25 cellular contexts compared by ENCODE assay signal in the genomic region with DNA sequence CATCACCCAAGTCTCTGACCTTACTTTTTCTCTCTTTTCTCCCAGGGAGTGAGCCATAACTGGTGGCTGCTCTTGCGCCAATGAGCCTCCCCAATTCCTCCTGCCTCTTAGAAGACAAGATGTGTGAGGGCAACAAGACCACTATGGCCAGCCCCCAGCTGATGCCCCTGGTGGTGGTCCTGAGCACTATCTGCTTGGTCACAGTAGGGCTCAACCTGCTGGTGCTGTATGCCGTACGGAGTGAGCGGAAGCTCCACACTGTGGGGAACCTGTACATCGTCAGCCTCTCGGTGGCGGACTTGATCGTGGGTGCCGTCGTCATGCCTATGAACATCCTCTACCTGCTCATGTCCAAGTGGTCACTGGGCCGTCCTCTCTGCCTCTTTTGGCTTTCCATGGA. TPM values are rescaled to one million over a fixed set of nuclear protein-coding genes. Genes with fewer than 3 reads are reported as not detected.
DNase-seq lines count a peak whose midpoint lies in the region; FAIRE-seq and TF ChIP-seq lines count a peak whose summit lies in the region.
"Had no signal": no experiment of that assay in that cellular context is flagged by ENCODE, and none has a peak within 500 bp of the region (broad histone marks: within the 10 kb centered on the region; RNA-seq: fewer than 3 reads in every experiment).

No MANE protein-coding gene starts in this region.

- H4K8ac ChIP-seq in H1 (ENCODE audit: extremely low read depth, insufficient read depth, low read length), result no peak overlapping the region
- no peak overlapping the region for H4K8ac ChIP-seq in neuronal stem cell (ENCODE audit: low read depth, low read length)

- H2BK120ac ChIP-seq in H1 (replicated peaks; ENCODE audit: low read depth, low read length) (no peak overlapping the region), neuronal stem cell (ENCODE audit: low read depth, low read length) (peak overlapping the region; percentile 9)

- H4K91ac ChIP-seq in H1 (replicated peaks; ENCODE audit: insufficient read length, low read length) (no peak overlapping the region), neuronal stem cell (ENCODE audit: low read depth, low read length, poor library complexity) (no peak overlapping the region)

- no peak for TF ChIP-seq RAD21 in H1 (IDR thresholded peaks at IDR 0.05 in 1 of 2, conservative IDR thresholded peaks at IDR 0.05 in 1 of 2; ENCODE audit: low read depth in 2 of 2, low read length in 2 of 2)

- no peak overlapping the region for H3K18ac ChIP-seq in H1 (ENCODE audit: extremely low read depth, low read length)
- no peak overlapping the region for H3K18ac ChIP-seq in neuronal stem cell (ENCODE audit: low read length)

- H3K79me1 ChIP-seq in H1 (ENCODE audit: low read depth, low read length), result no peaks in the 10 kb centered on the region
- H3K79me1 ChIP-seq in neuronal stem cell (ENCODE audit: low read depth, low read length), result peaks cover 1% of the 10 kb centered on the region

- in situ Hi-C loops in astrocyte of the spinal cord (cut with HindIII; ENCODE audit: low sequenced_read_pairs), result no loop called here

- 0 out of 7 replicates have a peak overlapping the region, but pooled peaks of 1 of the 4 experiments have one; percentile 17 for H3K9ac ChIP-seq in H1 (replicated peaks in 1 of 4; ENCODE audit: extremely low read depth in 1 of 4, low read depth in 3 of 4, low read length in 3 of 4)
- H3K9ac ChIP-seq in neuronal stem cell (ENCODE audit: low read depth, low read length, poor library complexity), result peak overlapping the region; percentile 31

- H3K23me2 ChIP-seq in H1 (ENCODE audit: low read depth, low read length), result no peaks in the 10 kb centered on the region

- CTCF ChIA-PET in H1 (lab: Charles Lee; ENCODE audit: partially characterized antibody), result interaction anchor here (0.5 to 1.9 kb wide), 6 partner anchors 13 to 1482 kb away, joined by 3 to 6 read pairs (median 3); no protein-coding TSS in a partner anchor

- H2BK20ac ChIP-seq in H1 (ENCODE audit: low read length), result no peak overlapping the region

- no peak for TF ChIP-seq EP300 in H1 (IDR thresholded peaks at IDR 0.05; ENCODE audit: borderline replicate concordance in 1 of 2, low read depth in 2 of 2, low read length in 2 of 2)

- no peak for FAIRE-seq in H1 (lab: Jason Lieb, UNC)
- FAIRE-seq: GM18507 had no signal

- H3K27me3 ChIP-seq in H1 (replicated peaks in 1 of 4; ENCODE audit: control insufficient read depth in 3 of 4, extremely low read depth in 1 of 4, insufficient read depth in 3 of 4, low read length in 3 of 4) (no peaks in the 10 kb centered on the region), neuronal stem cell (ENCODE audit: control insufficient read depth in 3 of 3, insufficient read depth in 3 of 3, low read depth in 1 of 3, low read length in 3 of 3) (no peaks in the 10 kb centered on the region)
- H3K27me3 ChIP-seq: BE2C had no signal

- H3K79me2 ChIP-seq in H1 (ENCODE audit: control insufficient read depth in 1 of 2, insufficient read depth in 2 of 2, low read length in 2 of 2), result no peaks in the 10 kb centered on the region

- no peak overlapping the region for H3K23ac ChIP-seq in H1 (ENCODE audit: insufficient read length)
- peak overlapping the region; percentile 18 for H3K23ac ChIP-seq in neuronal stem cell (ENCODE audit: low read depth, low read length, poor library complexity)

- H3K27ac ChIP-seq in H1 (ENCODE audit: low read depth, low read length), result no peak overlapping the region
- H3K27ac ChIP-seq in neuronal stem cell (replicated peaks; ENCODE audit: low read length), result no peak overlapping the region
- H3K27ac ChIP-seq in coronary artery, result no peak overlapping the region
- H3K27ac ChIP-seq: HL-60 had no signal

- H2AFZ ChIP-seq in H1 (ENCODE audit: low read length), result no peak overlapping the region
- no peak overlapping the region for H2AFZ ChIP-seq in neuronal stem cell (ENCODE audit: low read length)

- no peak overlapping the region for H2BK5ac ChIP-seq in H1 (ENCODE audit: low read depth, low read length)
- no peak overlapping the region for H2BK5ac ChIP-seq in neuronal stem cell (ENCODE audit: low read length)

- H2AK5ac ChIP-seq in H1 (ENCODE audit: low read depth, low read length), result no peak overlapping the region
- H2AK5ac ChIP-seq in neuronal stem cell (ENCODE audit: low read depth, low read length), result peak overlapping the region; percentile 91

- H3K56ac ChIP-seq in H1 (replicated peaks; ENCODE audit: insufficient read length, low read depth, low read length), result no peak overlapping the region

- H2BK12ac ChIP-seq in H1 (ENCODE audit: low read depth, low read length), result no peak overlapping the region
- H2BK12ac ChIP-seq in neuronal stem cell (ENCODE audit: low read length), result no peak overlapping the region

- no peaks in the 10 kb centered on the region for H3K36me3 ChIP-seq in H1 (ENCODE audit: control insufficient read depth in 2 of 4, insufficient read depth in 4 of 4, low read length in 3 of 4)
- H3K36me3 ChIP-seq in neuronal stem cell (replicated peaks in 1 of 2; ENCODE audit: control insufficient read depth in 2 of 2, insufficient read depth in 2 of 2, low read length in 2 of 2), result no peaks in the 10 kb centered on the region
- H3K36me3 ChIP-seq: BE2C had no signal

- no peak overlapping the region for H2BK15ac ChIP-seq in H1 (ENCODE audit: low read length)
- peak overlapping the region; percentile 25 for H2BK15ac ChIP-seq in neuronal stem cell (ENCODE audit: low read length)

- TF ChIP-seq POLR2A in H1 (IDR thresholded peaks at IDR 0.05; ENCODE audit: control extremely low read depth in 1 of 2, low read depth in 2 of 2, low read length in 2 of 2), result no peak

- no peak overlapping the region for H4K5ac ChIP-seq in H1 (ENCODE audit: insufficient read length, low read depth, low read length)

- POLR2A ChIA-PET in H1 (lab: Charles Lee; ENCODE audit: partially characterized antibody), result interaction anchor here (0.6 to 1.4 kb wide), 2 partner anchors 13 to 42 kb away, joined by 3 to 5 read pairs; partner anchors contain the start of gene ATG7

- 96% methylated on average over 11 of the region's 11 CpGs; no CpG with 5 or more reads in 1 of the 2 experiments for WGBS in H1 (ENCODE audit: extremely low coverage in 1 of 2, insufficient coverage in 1 of 2, insufficient read length in 1 of 2, insufficient replicate concordance in 2 of 2, low coverage in 1 of 2, low lambda C conversion rate in 2 of 2, missing lambda C conversion rate in 1 of 2), 2 experiments
- WGBS in neuronal stem cell (ENCODE audit: extremely low coverage in 2 of 2, insufficient read length in 2 of 2, insufficient replicate concordance in 1 of 2), 2 donors, result no CpG with 5 or more reads among the region's 11 CpGs

- H3K4me3 ChIP-seq in astrocyte of the spinal cord (ENCODE audit: low read depth, low read length), result no peak overlapping the region
- no peak overlapping the region for H3K4me3 ChIP-seq in H1 (ENCODE audit: extremely low read depth in 1 of 4, insufficient read depth in 2 of 4, low read depth in 3 of 4, low read length in 4 of 4)
- H3K4me3 ChIP-seq in neuronal stem cell (ENCODE audit: low read length in 2 of 2), result peak overlapping the region in 1 of 2 donors; percentile 47
- no peak overlapping the region for H3K4me3 ChIP-seq in coronary artery

- 0 out of 3 replicates have a peak, but pooled peaks have one; percentile 2 for TF ChIP-seq CTCF in GM12872 (IDR thresholded peaks at IDR 0.05; ENCODE audit: insufficient read depth, low read depth, low read length)
- TF ChIP-seq CTCF in astrocyte of the spinal cord (IDR thresholded peaks at IDR 0.05; ENCODE audit: low read depth, low read length), result peak; percentile 1
- peak in 2 of 3 experiments; percentile 39 to 49; a peak in 2 of 4 replicates for TF ChIP-seq CTCF in H1 (IDR thresholded peaks at IDR 0.05; ENCODE audit: control extremely low read depth in 1 of 3, insufficient read depth in 1 of 3, low read depth in 1 of 3, low read length in 3 of 3)
- TF ChIP-seq CTCF in coronary artery (IDR thresholded peaks at IDR 0.05), result no peak

- no peaks in the 10 kb centered on the region for H3K4me1 ChIP-seq in H1 (replicated peaks in 1 of 4; ENCODE audit: control insufficient read depth in 3 of 4, insufficient read depth in 4 of 4, low read length in 3 of 4)
- no peaks in the 10 kb centered on the region for H3K4me1 ChIP-seq in neuronal stem cell (ENCODE audit: control insufficient read depth in 2 of 2, insufficient read depth in 1 of 2, low read depth in 1 of 2, low read length in 2 of 2)
- H3K4me1 ChIP-seq: BE2C had no signal

- no peaks in the 10 kb centered on the region for H4K20me1 ChIP-seq in H1 (replicated peaks in 1 of 2; ENCODE audit: control insufficient read depth in 1 of 2, insufficient read depth in 2 of 2, low read length in 2 of 2)

- no peaks in the 10 kb centered on the region for H3K9me3 ChIP-seq in H1 (ENCODE audit: insufficient read depth in 2 of 2, low read depth in 1 of 2, low read length in 1 of 2)
- no peaks in the 10 kb centered on the region for H3K9me3 ChIP-seq in neuronal stem cell (replicated peaks in 1 of 2; ENCODE audit: control insufficient read depth in 2 of 2, insufficient read depth in 1 of 2, low read depth in 1 of 2, low read length in 2 of 2)
- H3K9me3 ChIP-seq: BE2C had no signal

- no peak overlapping the region for H3K4me2 ChIP-seq in H1 (ENCODE audit: insufficient read depth in 1 of 2, low read depth in 2 of 2, low read length in 2 of 2)
- H3K4me2 ChIP-seq in neuronal stem cell (ENCODE audit: insufficient read depth, low read length, poor library complexity, severe bottlenecking), result no peak overlapping the region

- no peak overlapping the region for H3K4ac ChIP-seq in H1 (replicated peaks; ENCODE audit: insufficient read length, low read depth, low read length)
- H3K4ac ChIP-seq in neuronal stem cell (ENCODE audit: low read length), result no peak overlapping the region

- DNase-seq in astrocyte of the spinal cord (ENCODE audit: low read depth, low spot score) (no peak), H1 (ENCODE audit: low read depth in 1 of 2, low spot score in 2 of 2) (no peak), neuronal stem cell (ENCODE audit: low spot score) (no peak), COLO668 (lab: John Stamatoyannopoulos, UW; ENCODE audit: unreplicated experiment) (no peak), coronary artery (ENCODE audit: low spot score) (no peak), inferior parietal cortex (ENCODE audit: extremely low spot score) (no peak)
- no peak for DNase-seq in activated T-cell treated with anti-CD3 and anti-CD28 coated beads, Interleukin-2, amount 50 U/mL, for 1 hour
- DNase-seq: 8988T; ACHN; BE2C; Calu3; CD8-positive, alpha-beta memory T cell; DMS79 treated with DMSO at 0.1 percent for 48 hours; GOT3; NCI-H1092; NCI-H1417 treated with DMSO at 0.1 percent for 48 hours; NCI-H1694 treated with DMSO at 0.1 percent for 48 hours; NCI-H2081; NCI-H2227 treated with DMSO at 0.1 percent for 48 hours; NCI-H526 treated with DMSO at 0.1 percent for 48 hours; RPMI8226; SHP77 had no signal

- H3K14ac ChIP-seq in H1 (ENCODE audit: insufficient read length) (no peak overlapping the region), neuronal stem cell (ENCODE audit: low read length) (peak overlapping the region; percentile 73)

RNA-seq across cellular contexts. Expression of gene ATG7, which starts 13.2 kb away (rescaled TPM):
- total RNA-seq in H1 (2021; fragmentation: NEBNext Ultra II Directional; extraction: Animal tissue kit (Norgen Biotek cat#: 25700)), result 15.1 and 19.1 TPM in 2 replicates
- 15.0 and 21.4 TPM in 2 replicates for polyA plus RNA-seq in H1 (2011; rRNA removed)
- polyA plus RNA-seq in H1 (2011; cell fraction: cytosol; rRNA removed), result 22.1 TPM
- 9.8 TPM for polyA plus RNA-seq in H1 (2011; cell fraction: nucleus; rRNA removed)
- 11.5 to 12.9 TPM (median 12.0 TPM) in 4 replicates for polyA plus RNA-seq in H1 (2012, experiment 1 of 2)
- polyA plus RNA-seq in H1 (2012, experiment 2 of 2), result 5.4 TPM
- polyA plus RNA-seq in H1 (2013, experiment 1 of 2), result 8.6 TPM
- 7.1 TPM for polyA plus RNA-seq in H1 (2013, experiment 2 of 2)
- polyA minus RNA-seq in H1 (2011; rRNA and poly(A)+ RNA removed), result 30.5 and 36.8 TPM in 2 replicates
- polyA minus RNA-seq in H1 (2011; cell fraction: cytosol; rRNA and poly(A)+ RNA removed), result 14.6 TPM
- polyA minus RNA-seq in H1 (2011; cell fraction: nucleus; rRNA and poly(A)+ RNA removed), result 34.9 TPM
- polyA plus RNA-seq in neuronal stem cell (2013, experiment 1 of 2), result 10.9 TPM
- polyA plus RNA-seq in neuronal stem cell (2013, experiment 2 of 2), result 9.7 TPM
